In the genomic region with DNA sequence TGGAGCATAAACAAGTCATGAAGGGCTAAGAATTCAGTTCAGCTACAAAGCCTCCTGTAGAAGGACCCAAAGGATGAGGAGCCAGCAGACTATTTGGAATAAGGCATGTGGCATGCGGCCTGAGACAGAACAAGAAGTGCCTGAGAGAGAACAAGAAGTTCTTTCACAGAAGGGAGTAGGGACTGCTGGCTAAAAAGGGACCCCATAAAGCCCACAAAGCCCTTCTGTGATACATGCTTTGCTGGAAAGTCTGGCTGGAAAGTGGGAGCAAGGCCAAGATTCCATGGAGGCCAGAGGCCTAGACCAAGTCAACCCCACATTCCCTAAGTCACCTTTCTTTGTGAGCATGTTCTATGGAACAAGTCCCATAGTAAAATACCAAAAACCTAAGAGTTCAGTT, we compare ENCODE assay signal across 1 cellular context.
TF ChIP-seq lines count a peak whose summit lies in the region.

No MANE protein-coding gene starts in this region.

TF ChIP-seq in SK-N-SH treated with all-trans-retinoic acid at 6 μM for 48 hours, 23 proteins besides CTCF, POLR2A, EP300 and RAD21 (continued from another document):
- TF ChIP-seq, protein P1, sequence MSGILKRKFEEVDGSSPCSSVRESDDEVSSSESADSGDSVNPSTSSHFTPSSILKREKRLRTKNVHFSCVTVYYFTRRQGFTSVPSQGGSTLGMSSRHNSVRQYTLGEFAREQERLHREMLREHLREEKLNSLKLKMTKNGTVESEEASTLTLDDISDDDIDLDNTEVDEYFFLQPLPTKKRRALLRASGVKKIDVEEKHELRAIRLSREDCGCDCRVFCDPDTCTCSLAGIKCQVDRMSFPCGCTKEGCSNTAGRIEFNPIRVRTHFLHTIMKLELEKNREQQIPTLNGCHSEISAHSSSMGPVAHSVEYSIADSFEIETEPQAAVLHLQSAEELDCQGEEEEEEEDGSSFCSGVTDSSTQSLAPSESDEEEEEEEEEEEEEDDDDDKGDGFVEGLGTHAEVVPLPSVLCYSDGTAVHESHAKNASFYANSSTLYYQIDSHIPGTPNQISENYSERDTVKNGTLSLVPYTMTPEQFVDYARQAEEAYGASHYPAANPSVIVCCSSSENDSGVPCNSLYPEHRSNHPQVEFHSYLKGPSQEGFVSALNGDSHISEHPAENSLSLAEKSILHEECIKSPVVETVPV (CRISPR knock-in tag; IDR thresholded peaks at IDR 0.05), result no peak
- TF ChIP-seq BACH2 (CRISPR knock-in tag; IDR thresholded peaks at IDR 0.05; ENCODE audit: borderline replicate concordance) (no peak), SNAI2 (CRISPR knock-in tag; IDR thresholded peaks at IDR 0.05) (no peak), ESRRG (CRISPR knock-in tag; IDR thresholded peaks at IDR 0.05) (no peak), TCF4 (CRISPR knock-in tag; IDR thresholded peaks at IDR 0.05; ENCODE audit: borderline replicate concordance) (no peak), ZFP30 (CRISPR knock-in tag; IDR thresholded peaks at IDR 0.05) (no peak)
TF ChIP-seq in SK-N-SH treated with all-trans-retinoic acid at 6 μM for 48 hours: peak in this region for 0.
